Comparison of ENCODE assay signal across 8 cellular contexts in the genomic region with DNA sequence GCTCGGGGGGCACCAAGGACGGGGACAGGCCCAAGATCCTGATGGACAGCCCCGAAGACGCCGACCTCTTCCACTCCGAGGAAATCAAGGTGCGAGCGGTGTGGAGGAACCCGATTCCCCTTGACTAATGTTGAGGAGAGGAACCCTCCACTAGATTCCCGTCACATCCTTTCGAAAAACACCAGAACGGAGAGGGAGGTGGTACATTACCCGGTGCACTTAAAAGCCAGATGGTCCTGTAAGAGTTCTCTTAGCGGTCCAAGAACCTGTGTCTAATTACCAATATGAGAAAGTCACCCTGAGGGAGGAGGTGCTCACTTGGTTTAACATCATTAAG. TPM values are rescaled to one million over a fixed set of nuclear protein-coding genes. Genes with fewer than 3 reads are reported as not detected.
DNase-seq lines count a peak whose midpoint lies in the region; ATAC-seq and TF ChIP-seq lines count a peak whose summit lies in the region.

No MANE protein-coding gene starts in this region.

- peak overlapping the region; percentile 76 for H3K4me2 ChIP-seq in neuronal stem cell (ENCODE audit: insufficient read depth, low read length, poor library complexity, severe bottlenecking)

- H4K8ac ChIP-seq in neuronal stem cell (ENCODE audit: low read depth, low read length), result no peak overlapping the region

- no peak overlapping the region for H4K91ac ChIP-seq in neuronal stem cell (ENCODE audit: low read depth, low read length, poor library complexity)

- H2AK5ac ChIP-seq in neuronal stem cell (ENCODE audit: low read depth, low read length), result no peak overlapping the region

- H3K4me1 ChIP-seq in endocrine pancreas (ENCODE audit: control insufficient read depth, insufficient read depth, low read length) (no peaks in the 10 kb centered on the region), neuronal stem cell (ENCODE audit: control insufficient read depth in 2 of 2, insufficient read depth in 1 of 2, low read depth in 1 of 2, low read length in 2 of 2) (no peaks in the 10 kb centered on the region)

- H2BK15ac ChIP-seq in neuronal stem cell (ENCODE audit: low read length), result no peak overlapping the region

- no peak overlapping the region for H2BK120ac ChIP-seq in neuronal stem cell (ENCODE audit: low read depth, low read length)

- WGBS in neuronal stem cell (ENCODE audit: extremely low coverage in 2 of 2, insufficient read length in 2 of 2, insufficient replicate concordance in 1 of 2), 2 donors, result no CpG with 5 or more reads among the region's 14 CpGs

- peak; percentile 6 for DNase-seq in NCI-H524 treated with DMSO at 0.1 percent for 48 hours (lab: John Stamatoyannopoulos, UW)
- DNase-seq in neuronal stem cell (ENCODE audit: low spot score), result no peak
- no peak for DNase-seq in dedifferentiated amniotic fluid mesenchymal stem cell (ENCODE audit: extremely low spot score)
- DNase-seq in iPS-NIHi11 (ENCODE audit: low spot score), result no peak

- H3K4me3 ChIP-seq in GM12875 (ENCODE audit: low read depth, low read length), result peak overlapping the region; percentile 82
- peak overlapping the region; percentile 91 for H3K4me3 ChIP-seq in endocrine pancreas (ENCODE audit: control insufficient read depth, insufficient read depth, low read length)
- H3K4me3 ChIP-seq in neuronal stem cell (ENCODE audit: low read length in 2 of 2), result peak overlapping the region; percentile 75 to 96

- H2AFZ ChIP-seq in neuronal stem cell (ENCODE audit: low read length), result peak overlapping the region; percentile 88

- H3K23ac ChIP-seq in neuronal stem cell (ENCODE audit: low read depth, low read length, poor library complexity), result peak overlapping the region; percentile 98

- TF ChIP-seq CTCF in GM12875 (IDR thresholded peaks at IDR 0.05; ENCODE audit: borderline replicate concordance, insufficient read depth, low read depth, low read length), result no peak

- no peaks in the 10 kb centered on the region for H3K27me3 ChIP-seq in endocrine pancreas (ENCODE audit: control insufficient read depth, insufficient read depth, low read length)
- no peaks in the 10 kb centered on the region for H3K27me3 ChIP-seq in neuronal stem cell (ENCODE audit: control insufficient read depth in 3 of 3, insufficient read depth in 3 of 3, low read depth in 1 of 3, low read length in 3 of 3)

- H3K14ac ChIP-seq in neuronal stem cell (ENCODE audit: low read length), result no peak overlapping the region

- peak overlapping the region; percentile 92 for H3K9ac ChIP-seq in endocrine pancreas (ENCODE audit: control insufficient read depth, insufficient read depth, low read length)
- peak overlapping the region; percentile 82 for H3K9ac ChIP-seq in neuronal stem cell (ENCODE audit: low read depth, low read length, poor library complexity)

- ATAC-seq in GM18909 (IDR thresholded peaks at IDR 0.05; ENCODE audit: poor library complexity, unreplicated experiment) (no peak), HG03442 (IDR thresholded peaks at IDR 0.05; ENCODE audit: unreplicated experiment) (no peak)

- no peak overlapping the region for H2BK5ac ChIP-seq in neuronal stem cell (ENCODE audit: low read length)

- H3K9me3 ChIP-seq in endocrine pancreas (ENCODE audit: control insufficient read depth, low read length), result no peaks in the 10 kb centered on the region
- H3K9me3 ChIP-seq in neuronal stem cell (replicated peaks in 1 of 2; ENCODE audit: control insufficient read depth in 2 of 2, insufficient read depth in 1 of 2, low read depth in 1 of 2, low read length in 2 of 2), result no peaks in the 10 kb centered on the region

- no peaks in the 10 kb centered on the region for H3K79me1 ChIP-seq in neuronal stem cell (ENCODE audit: low read depth, low read length)

- H3K36me3 ChIP-seq in endocrine pancreas (ENCODE audit: control insufficient read depth, insufficient read depth, low read length) (no peaks in the 10 kb centered on the region), neuronal stem cell (replicated peaks in 1 of 2; ENCODE audit: control insufficient read depth in 2 of 2, insufficient read depth in 2 of 2, low read length in 2 of 2) (peaks cover 11 to 38% of the 10 kb centered on the region in 2 donors)

- H3K18ac ChIP-seq in neuronal stem cell (ENCODE audit: low read length), result peak overlapping the region; percentile 66

- H3K4ac ChIP-seq in neuronal stem cell (ENCODE audit: low read length), result no peak overlapping the region

- peak overlapping the region; percentile 88 for H3K27ac ChIP-seq in neuronal stem cell (replicated peaks; ENCODE audit: low read length)

- H2BK12ac ChIP-seq in neuronal stem cell (ENCODE audit: low read length), result no peak overlapping the region

RNA-seq across cellular contexts. Expression of gene PRKAB1, which starts 0.3 kb away (rescaled TPM):
- 25.8 TPM for polyA plus RNA-seq in neuronal stem cell (2013, experiment 1 of 2)
- polyA plus RNA-seq in neuronal stem cell (2013, experiment 2 of 2), result 28.6 TPM
